In the genomic region with DNA sequence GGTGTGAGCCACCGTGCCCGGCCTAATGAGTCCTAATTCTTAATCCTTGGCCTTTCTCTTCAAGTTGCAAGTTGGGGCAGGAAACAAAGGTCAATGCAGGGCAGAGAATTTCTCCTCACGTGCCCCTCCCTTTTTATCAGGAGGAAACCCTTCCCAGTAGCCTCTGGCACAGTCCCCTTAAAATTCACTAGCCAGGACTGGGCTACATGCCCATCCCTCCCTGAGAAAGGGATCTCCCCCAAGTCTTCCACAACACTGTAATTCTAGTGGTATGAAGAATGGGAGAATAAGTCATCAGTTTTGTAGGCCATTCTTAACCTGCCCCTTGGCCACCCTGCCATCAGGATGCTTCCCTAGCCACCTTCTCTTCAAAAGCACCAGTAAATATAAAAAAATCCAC, we compare ENCODE assay signal across 31 cellular contexts.
"Had no signal": no experiment of that assay in that cellular context is flagged by ENCODE, and none has a peak within 500 bp of the region (broad histone marks: within the 10 kb centered on the region; RNA-seq: fewer than 3 reads in every experiment).

No MANE protein-coding gene starts in this region.

- FAIRE-seq: astrocyte, TTC549 had no signal

- H3K4me1 ChIP-seq: adrenal gland, body of pancreas, breast epithelium had no signal

- H3K4me3 ChIP-seq: adrenal gland, body of pancreas, breast epithelium had no signal

- DNase-seq: activated B cell treated with CpG ODN at 0.5 μM for 24 hours; activated CD4-positive, alpha-beta memory T cell treated with anti-CD3 and anti-CD28 coated beads for 36 hours; activated CD4-positive, alpha-beta T cell treated with anti-CD3 and anti-CD28 coated beads for 4 hours; activated CD4-positive, alpha-beta T cell treated with anti-CD3 and anti-CD28 coated beads, Interleukin-2, amount 10 ng/mL, durations not matched to agents 24 days and 14 days; activated CD4-positive, alpha-beta T cell treated with anti-CD3 and anti-CD28 coated beads, Interleukin-2, amount 50 U/mL, for 1 hour; activated CD4-positive, alpha-beta T cell treated with anti-CD3 and anti-CD28 coated beads, Interleukin-2, amount 50 U/mL, for 4 hours; activated CD4-positive, CD25-positive, alpha-beta regulatory T cell treated with anti-CD3 and anti-CD28 coated beads, Interleukin-2, amount 50 U/mL, for 72 hours; activated CD8-positive, alpha-beta memory T cell treated with anti-CD3 and anti-CD28 coated beads, Interleukin-2, amount 50 U/mL, for 4 hours; activated CD8-positive, alpha-beta T cell treated with anti-CD3 and anti-CD28 coated beads for 36 hours; activated effector memory CD4-positive, alpha-beta T cell treated with anti-CD3 and anti-CD28 coated beads, Interleukin-2, amount 50 U/mL, for 16 hours; activated gamma-delta T cell treated with Interleukin-2 at 50 U/mL for 16 hours; activated naive CD4-positive, alpha-beta T cell; activated naive CD4-positive, alpha-beta T cell treated with anti-CD3 and anti-CD28 coated beads for 36 hours; activated naive CD4-positive, alpha-beta T cell treated with anti-CD3 and anti-CD28 coated beads, Interleukin-2, amount 50 U/mL, for 16 hours; activated naive CD8-positive, alpha-beta T cell treated with anti-CD3 and anti-CD28 coated beads for 36 hours; activated T-cell treated with anti-CD3 and anti-CD28 coated beads for 4 hours; activated T-cell treated with anti-CD3 and anti-CD28 coated beads, Interleukin-2, amount 50 U/mL, for 1 hour; activated T-cell treated with anti-CD3 and anti-CD28 coated beads, Interleukin-2, amount 50 U/mL, for 4 hours; activated T-cell treated with anti-CD3 and anti-CD28 coated beads, Interleukin-2, amount 50 U/mL, for 72 hours; adrenal gland; amniotic stem cell; aorta; body of pancreas; brain microvascular endothelial cell; central memory CD4-positive, alpha-beta T cell; T-cell; T-helper 17 cell had no signal

- H3K36me3 ChIP-seq: adrenal gland, brain microvascular endothelial cell, breast epithelium had no signal

- H3K9me3 ChIP-seq: adrenal gland, body of pancreas, breast epithelium had no signal

- H3K27me3 ChIP-seq: adrenal gland, body of pancreas, brain microvascular endothelial cell, breast epithelium had no signal

- H3K27ac ChIP-seq: adrenal gland, body of pancreas, brain microvascular endothelial cell, breast epithelium, VCaP had no signal
